ENCODE assay signal across 20 cellular contexts in genomic region chr16:19711643-19712042, GRCh38.
"Had no signal": no experiment of that assay in that cellular context is flagged by ENCODE, and none has a peak within 500 bp of the region (broad histone marks: within the 10 kb centered on the region; RNA-seq: fewer than 3 reads in every experiment).

No MANE protein-coding gene starts in this region.

- FAIRE-seq: astrocyte, urothelium cell line had no signal

- H3K4me1 ChIP-seq: prostate gland had no signal

- H3K4me2 ChIP-seq: hepatocyte had no signal

- H3K4me3 Mint-ChIP-seq: activated CD4-positive, alpha-beta memory T cell treated with anti-CD3 and anti-CD28 coated beads, Interleukin-2, amount 10 ng/mL, durations not matched to agents 7 days and 5 days; stimulated activated naive CD8-positive, alpha-beta T cell treated with anti-CD3 and anti-CD28 coated beads, Interleukin-15, Interleukin-2, amounts not matched to agents 100 ng/mL and 50 ng/mL, for 24 hours; T-helper 2 cell treated with Interferon-gamma antibody and Interleukin-4, amounts not matched to agents 5 μg/mL and 100 μg/mL, for 36 hours had no signal

- H3K9me3 ChIP-seq: colonic mucosa, gastroesophageal sphincter, prostate gland had no signal

- H2AFZ ChIP-seq: hepatocyte had no signal

- H3K27ac ChIP-seq: cardiac muscle cell, colonic mucosa, epithelial cell of prostate, hepatocyte, prostate gland had no signal

- H3K27me3 Mint-ChIP-seq: activated CD4-positive, alpha-beta memory T cell treated with anti-CD3 and anti-CD28 coated beads, Interleukin-2, amount 10 ng/mL, durations not matched to agents 7 days and 5 days; naive B cell; stimulated activated naive CD8-positive, alpha-beta T cell treated with anti-CD3 and anti-CD28 coated beads, Interleukin-15, Interleukin-2, amounts not matched to agents 100 ng/mL and 50 ng/mL, for 24 hours had no signal

- H3K9me3 Mint-ChIP-seq: activated CD4-positive, alpha-beta memory T cell treated with anti-CD3 and anti-CD28 coated beads, Interleukin-2, amount 10 ng/mL, durations not matched to agents 7 days and 5 days; naive B cell; stimulated activated naive CD8-positive, alpha-beta T cell treated with anti-CD3 and anti-CD28 coated beads, Interleukin-15, Interleukin-2, amounts not matched to agents 100 ng/mL and 50 ng/mL, for 24 hours; T-helper 2 cell treated with Interferon-gamma antibody and Interleukin-4, amounts not matched to agents 5 μg/mL and 100 μg/mL, for 36 hours had no signal

- ATAC-seq: gastroesophageal sphincter, sciatic nerve had no signal

- H3K4me3 ChIP-seq: cardiac muscle cell, colonic mucosa, gastroesophageal sphincter, hepatocyte, prostate gland had no signal

- H3K27ac Mint-ChIP-seq: activated CD4-positive, alpha-beta memory T cell treated with anti-CD3 and anti-CD28 coated beads, Interleukin-2, amount 10 ng/mL, durations not matched to agents 7 days and 5 days; stimulated activated naive CD8-positive, alpha-beta T cell treated with anti-CD3 and anti-CD28 coated beads, Interleukin-15, Interleukin-2, amounts not matched to agents 100 ng/mL and 50 ng/mL, for 24 hours; T-helper 2 cell treated with Interferon-gamma antibody and Interleukin-4, amounts not matched to agents 5 μg/mL and 100 μg/mL, for 36 hours had no signal

- DNase-seq: activated CD4-positive, alpha-beta memory T cell treated with anti-CD3 and anti-CD28 coated beads, Interleukin-2, amount 10 ng/mL, durations not matched to agents 7 days and 5 days; activated CD4-positive, alpha-beta T cell treated with anti-CD3 and anti-CD28 coated beads for 1 hour; activated gamma-delta T cell; activated T-cell treated with anti-CD3 and anti-CD28 coated beads, Interleukin-2, amount 50 U/mL, for 48 hours; colonic mucosa; effector CD4-positive, alpha-beta T cell; midbrain; naive B cell; nucleus accumbens; stimulated activated CD4-positive, alpha-beta T cell treated with anti-CD3 and anti-CD28 coated beads, Interleukin-2, amount 100 ng/mL, for 48 hours had no signal

- H3K27me3 ChIP-seq: cardiac muscle cell, colonic mucosa, gastroesophageal sphincter, hepatocyte had no signal
